ENCODE assay signal across 9 cellular contexts in the genomic region with DNA sequence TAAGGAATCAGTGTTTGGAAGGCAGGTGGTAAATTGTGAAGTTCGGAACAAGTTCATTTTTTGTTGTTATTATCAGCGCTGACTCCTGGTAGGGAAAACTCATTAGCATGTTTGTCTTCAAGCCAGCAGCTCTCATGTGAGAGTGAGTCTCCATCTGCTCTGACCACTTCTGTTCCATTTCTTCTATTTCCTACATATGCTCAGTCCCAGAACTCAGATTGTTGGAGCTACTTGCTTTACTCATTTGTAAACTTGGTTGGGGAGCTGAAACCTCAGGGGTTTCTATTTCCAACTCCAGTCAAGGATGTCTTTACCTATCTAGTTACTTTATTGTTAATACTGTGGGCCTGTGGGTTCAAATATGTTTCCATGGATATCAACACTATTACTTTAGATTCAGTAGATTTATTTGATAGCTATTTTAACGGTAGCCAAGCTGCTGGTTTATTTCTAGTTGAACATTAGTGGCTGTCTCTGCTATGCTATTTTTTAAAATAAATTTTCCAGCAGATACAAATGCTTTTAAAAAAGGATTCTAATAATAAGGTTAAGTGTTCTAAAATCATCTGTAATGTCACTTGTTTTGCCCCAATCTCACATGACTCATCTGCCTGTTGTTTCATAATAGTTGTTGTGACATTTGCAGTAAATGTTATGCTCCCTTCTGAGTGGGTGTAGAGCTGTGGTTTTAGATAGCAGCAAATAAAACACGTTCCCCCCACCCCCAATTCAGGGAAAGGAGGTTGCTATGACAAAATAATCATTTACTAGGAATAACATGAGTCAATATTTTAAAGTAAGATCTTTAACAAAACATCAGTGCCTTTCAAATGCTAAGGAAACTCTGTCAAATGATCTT.
DNase-seq lines count a peak whose midpoint lies in the region; ATAC-seq and TF ChIP-seq lines count a peak whose summit lies in the region.
"Had no signal": no experiment of that assay in that cellular context is flagged by ENCODE, and none has a peak within 500 bp of the region (broad histone marks: within the 10 kb centered on the region; RNA-seq: fewer than 3 reads in every experiment).

No MANE protein-coding gene starts in this region.

- H3K27me3 ChIP-seq in parathyroid adenoma (ENCODE audit: control insufficient read depth, insufficient read depth, low read length): no peaks in the 10 kb centered on the region

- H3K27ac ChIP-seq in parathyroid adenoma: no peak overlapping the region

- peak overlapping the region; percentile 56 for H3K27ac Mint-ChIP-seq in Calu3 (ENCODE audit: unreplicated experiment)

- peaks cover 21% of the 10 kb centered on the region for H3K4me1 Mint-ChIP-seq in Calu3 (ENCODE audit: low read depth, unreplicated experiment)

- DNase-seq in Calu3 (no peak), NCI-H69 (lab: John Stamatoyannopoulos, UW) (peak; percentile 24), dermis microvascular lymphatic vessel endothelial cell (ENCODE audit: low read depth in 2 of 2) (peak; percentile 11 to 30), activated gamma-delta T cell (lab: John Stamatoyannopoulos, UW) (no peak)
- no peak for DNase-seq in activated CD4-positive, alpha-beta T cell treated with anti-CD3 and anti-CD28 coated beads, Interleukin-2, amount 50 U/mL, for 1 hour
- DNase-seq: cortex of kidney had no signal

- BruUV-seq in Calu3 (replicated peaks; lab: Mats Ljungman, UMichigan): no TSS peak

- H3K36me3 ChIP-seq in parathyroid adenoma (ENCODE audit: control insufficient read depth, insufficient read depth, low read length): no peaks in the 10 kb centered on the region

- no peak overlapping the region for H3K4me2 ChIP-seq in parathyroid adenoma (ENCODE audit: low read length)

- TF ChIP-seq CTCF in Calu3 (IDR thresholded peaks at IDR 0.05; ENCODE audit: unreplicated experiment) (no peak), parathyroid adenoma (IDR thresholded peaks at IDR 0.05) (no peak)

- peak overlapping the region; percentile 49 for H2AFZ ChIP-seq in parathyroid adenoma

- H3K27me3 Mint-ChIP-seq in Calu3 (ENCODE audit: unreplicated experiment): no peaks in the 10 kb centered on the region

- no peaks in the 10 kb centered on the region for H3K9me3 Mint-ChIP-seq in Calu3 (ENCODE audit: low read depth, unreplicated experiment)

- no peak overlapping the region for H3K4me3 Mint-ChIP-seq in Calu3 (ENCODE audit: low read depth, unreplicated experiment)

- peaks cover 2% of the 10 kb centered on the region for H3K4me1 ChIP-seq in parathyroid adenoma

- H3K79me2 ChIP-seq in parathyroid adenoma: no peaks in the 10 kb centered on the region

- H3K4me3 ChIP-seq in parathyroid adenoma (ENCODE audit: low read depth, low read length): no peak overlapping the region

- no peak overlapping the region for H3K9ac ChIP-seq in parathyroid adenoma

- CTCF ChIA-PET in Calu3 (lab: Charles Lee): no interaction called here

- no peaks in the 10 kb centered on the region for H3K9me3 ChIP-seq in parathyroid adenoma (ENCODE audit: control insufficient read depth, low read length)

- intact Hi-C loops in Calu3 (cut with micrococcal nuclease; ENCODE audit: unreplicated experiment): no loop called here

- ATAC-seq in HG03439 (IDR thresholded peaks at IDR 0.05; ENCODE audit: unreplicated experiment) (no peak), GM19452 (IDR thresholded peaks at IDR 0.05; ENCODE audit: unreplicated experiment) (no peak)

- peaks cover 13% of the 10 kb centered on the region for H3K36me3 Mint-ChIP-seq in Calu3 (ENCODE audit: insufficient read depth, unreplicated experiment)

Comparison
In these comparisons a context has a peak if more than half of its experiments do, and no peak if none do; other contexts are left out.
1. DNase-seq: peak in NCI-H69 (single experiment) and dermis microvascular lymphatic vessel endothelial cell (2 of 2); none in Calu3 (single experiment), activated gamma-delta T cell (single experiment) and activated CD4-positive, alpha-beta T cell treated with anti-CD3 and anti-CD28 coated beads, Interleukin-2, amount 50 U/mL, for 1 hour (single experiment).